ENCODE assay signal across 22 cellular contexts in the genomic region with DNA sequence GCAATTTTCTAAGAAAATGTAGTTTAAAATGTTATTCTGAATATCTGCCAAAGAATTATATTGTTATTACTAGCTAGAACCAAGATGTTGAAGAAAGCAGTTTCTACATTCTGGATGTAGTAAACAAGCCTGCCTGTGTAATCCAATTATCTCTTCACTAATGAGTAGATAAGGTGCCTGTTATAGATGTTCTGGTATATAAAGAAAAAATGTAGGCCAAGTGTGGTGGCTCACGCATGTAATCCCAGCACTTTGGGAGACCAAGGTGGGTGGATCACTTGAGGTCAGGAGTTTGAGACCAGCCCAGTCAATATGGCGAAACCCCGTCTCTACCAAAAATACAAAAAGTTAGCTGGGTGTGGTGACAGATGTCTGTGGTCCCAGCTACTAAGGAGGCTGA. TPM values are rescaled to one million over a fixed set of nuclear protein-coding genes. Genes with fewer than 3 reads are reported as not detected.
DNase-seq lines count a peak whose midpoint lies in the region; ATAC-seq and TF ChIP-seq lines count a peak whose summit lies in the region.
"Had no signal": no experiment of that assay in that cellular context is flagged by ENCODE, and none has a peak within 500 bp of the region (broad histone marks: within the 10 kb centered on the region; RNA-seq: fewer than 3 reads in every experiment).

No MANE protein-coding gene starts in this region.

- no peak for DNase-seq in activated T-cell treated with anti-CD3 and anti-CD28 coated beads, Interleukin-2, amount 50 U/mL, for 24 hours
- DNase-seq in activated T-cell treated with anti-CD3 and anti-CD28 coated beads, Interleukin-2, amount 50 U/mL, for 48 hours, result no peak
- DNase-seq in natural killer cell, result no peak
- DNase-seq in natural killer cell treated with Interleukin-12 subunit alpha and Interleukin-12 subunit beta and Interleukin-15 and Interleukin-18, amount 100 ng/mL, for 72 hours (ENCODE audit: low spot score), result no peak
- DNase-seq in CD1c-positive myeloid dendritic cell (ENCODE audit: extremely low spot score), result no peak
- no peak for DNase-seq in activated CD8-positive, alpha-beta memory T cell treated with anti-CD3 and anti-CD28 coated beads, Interleukin-2, amount 50 U/mL, for 48 hours
- DNase-seq in SW480 (ENCODE audit: low spot score), result no peak
- DNase-seq: CD4-positive, CD25-positive, alpha-beta regulatory T cell; CD8-positive, alpha-beta memory T cell; COR-L47; DMS 273 treated with DMSO at 0.1 percent for 48 hours; DMS53; DND-41; EL; GOT3; H7; HFFc6 had no signal

- peaks cover 8% of the 10 kb centered on the region for H3K4me1 Mint-ChIP-seq in activated T-cell treated with anti-CD3 and anti-CD28 coated beads, Interleukin-2, amount 50 U/mL, for 24 hours (ENCODE audit: low read depth)
- H3K4me1 Mint-ChIP-seq in natural killer cell, result peaks cover under 1 to 17% of the 10 kb centered on the region in 2 donors
- H3K4me1 Mint-ChIP-seq in natural killer cell treated with Interleukin-12 subunit alpha and Interleukin-12 subunit beta and Interleukin-15 and Interleukin-18, amount 100 ng/mL, for 72 hours (ENCODE audit: low read depth in 2 of 2), result peaks cover 0 to 8% of the 10 kb centered on the region in 2 donors

- peaks cover 89% of the 10 kb centered on the region for H3K36me3 Mint-ChIP-seq in activated T-cell treated with anti-CD3 and anti-CD28 coated beads, Interleukin-2, amount 50 U/mL, for 24 hours (ENCODE audit: low read depth)
- no peaks in the 10 kb centered on the region for H3K36me3 Mint-ChIP-seq in natural killer cell
- H3K36me3 Mint-ChIP-seq in natural killer cell treated with Interleukin-12 subunit alpha and Interleukin-12 subunit beta and Interleukin-15 and Interleukin-18, amount 100 ng/mL, for 72 hours, result peaks cover 6% of the 10 kb centered on the region

- H3K27ac Mint-ChIP-seq in activated T-cell treated with anti-CD3 and anti-CD28 coated beads, Interleukin-2, amount 50 U/mL, for 24 hours, result peak overlapping the region; percentile 47
- peak overlapping the region; percentile 24 to 31 for H3K27ac Mint-ChIP-seq in natural killer cell
- no peak overlapping the region for H3K27ac Mint-ChIP-seq in natural killer cell treated with Interleukin-12 subunit alpha and Interleukin-12 subunit beta and Interleukin-15 and Interleukin-18, amount 100 ng/mL, for 72 hours
- H3K27ac Mint-ChIP-seq: CD4-positive, CD25-positive, alpha-beta regulatory T cell; HFFc6 had no signal

- intact Hi-C loops in natural killer cell (cut with micrococcal nuclease), result no loop called here

- no peak for ATAC-seq in natural killer cell
- no peak for ATAC-seq in natural killer cell treated with Interleukin-12 subunit alpha and Interleukin-12 subunit beta and Interleukin-15 and Interleukin-18, amount 100 ng/mL, for 72 hours
- no peak for ATAC-seq in SK-N-SH treated with all-trans-retinoic acid at 6 μM for 48 hours
- ATAC-seq: A549, GM12878, HCT116 had no signal

- TF ChIP-seq CTCF in natural killer cell (IDR thresholded peaks at IDR 0.05), result no peak

- H3K27me3 Mint-ChIP-seq in activated T-cell treated with anti-CD3 and anti-CD28 coated beads, Interleukin-2, amount 50 U/mL, for 24 hours, result no peaks in the 10 kb centered on the region
- no peaks in the 10 kb centered on the region for H3K27me3 Mint-ChIP-seq in natural killer cell (ENCODE audit: low read depth in 2 of 2)
- H3K27me3 Mint-ChIP-seq in natural killer cell treated with Interleukin-12 subunit alpha and Interleukin-12 subunit beta and Interleukin-15 and Interleukin-18, amount 100 ng/mL, for 72 hours, result no peaks in the 10 kb centered on the region
- H3K27me3 Mint-ChIP-seq: CD4-positive, CD25-positive, alpha-beta regulatory T cell; CD8-positive, alpha-beta memory T cell had no signal

- H3K9me3 Mint-ChIP-seq in activated T-cell treated with anti-CD3 and anti-CD28 coated beads, Interleukin-2, amount 50 U/mL, for 24 hours, result no peaks in the 10 kb centered on the region
- no peaks in the 10 kb centered on the region for H3K9me3 Mint-ChIP-seq in natural killer cell
- no peaks in the 10 kb centered on the region for H3K9me3 Mint-ChIP-seq in natural killer cell treated with Interleukin-12 subunit alpha and Interleukin-12 subunit beta and Interleukin-15 and Interleukin-18, amount 100 ng/mL, for 72 hours
- H3K9me3 Mint-ChIP-seq: CD4-positive, CD25-positive, alpha-beta regulatory T cell; CD8-positive, alpha-beta memory T cell; HFFc6 had no signal

- no peak overlapping the region for H3K4me3 Mint-ChIP-seq in activated T-cell treated with anti-CD3 and anti-CD28 coated beads, Interleukin-2, amount 50 U/mL, for 24 hours
- no peak overlapping the region for H3K4me3 Mint-ChIP-seq in natural killer cell
- no peak overlapping the region for H3K4me3 Mint-ChIP-seq in natural killer cell treated with Interleukin-12 subunit alpha and Interleukin-12 subunit beta and Interleukin-15 and Interleukin-18, amount 100 ng/mL, for 72 hours
- H3K4me3 Mint-ChIP-seq: CD4-positive, CD25-positive, alpha-beta regulatory T cell; CD8-positive, alpha-beta memory T cell; HFFc6 had no signal

TF ChIP-seq in SK-N-SH treated with all-trans-retinoic acid at 6 μM for 48 hours, 23 proteins besides CTCF, POLR2A, EP300 and RAD21:
- peak; percentile 92 for TF ChIP-seq ZNF8 (CRISPR knock-in tag; IDR thresholded peaks at IDR 0.05)
- TF ChIP-seq, protein P1, sequence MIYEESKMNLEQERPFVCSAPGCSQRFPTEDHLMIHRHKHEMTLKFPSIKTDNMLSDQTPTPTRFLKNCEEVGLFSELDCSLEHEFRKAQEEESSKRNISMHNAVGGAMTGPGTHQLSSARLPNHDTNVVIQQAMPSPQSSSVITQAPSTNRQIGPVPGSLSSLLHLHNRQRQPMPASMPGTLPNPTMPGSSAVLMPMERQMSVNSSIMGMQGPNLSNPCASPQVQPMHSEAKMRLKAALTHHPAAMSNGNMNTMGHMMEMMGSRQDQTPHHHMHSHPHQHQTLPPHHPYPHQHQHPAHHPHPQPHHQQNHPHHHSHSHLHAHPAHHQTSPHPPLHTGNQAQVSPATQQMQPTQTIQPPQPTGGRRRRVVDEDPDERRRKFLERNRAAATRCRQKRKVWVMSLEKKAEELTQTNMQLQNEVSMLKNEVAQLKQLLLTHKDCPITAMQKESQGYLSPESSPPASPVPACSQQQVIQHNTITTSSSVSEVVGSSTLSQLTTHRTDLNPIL (CRISPR knock-in tag; IDR thresholded peaks at IDR 0.05; ENCODE audit: low read depth), result no peak

RNA-seq across cellular contexts. Expression of a gene that starts 28.9 kb away (rescaled TPM):
- total RNA-seq in natural killer cell, result 1 to 10 TPM; 2.0 to 5.2 (median 5.1) TPM
- under 1 TPM; 0.20 to 0.55 TPM for total RNA-seq in natural killer cell treated with Interleukin-12 subunit alpha and Interleukin-12 subunit beta and Interleukin-15 and Interleukin-18, amount 100 ng/mL, for 72 hours
- total RNA-seq: G401 had no signal

RNA-seq across cellular contexts. Expression of a gene that starts 56.8 kb away (rescaled TPM):
- 10 to 100 TPM; 60.5 to 96.5 (median 66.8) TPM for total RNA-seq in natural killer cell
- 10 to 100 TPM; 72.6 to 74.3 TPM for total RNA-seq in natural killer cell treated with Interleukin-12 subunit alpha and Interleukin-12 subunit beta and Interleukin-15 and Interleukin-18, amount 100 ng/mL, for 72 hours

Comparison
In these comparisons a context has a peak if more than half of its experiments do, and no peak if none do; other contexts are left out.
1. H3K27ac Mint-ChIP-seq: peak in activated T-cell treated with anti-CD3 and anti-CD28 coated beads, Interleukin-2, amount 50 U/mL, for 24 hours (single experiment) and natural killer cell (2 of 2); none in natural killer cell treated with Interleukin-12 subunit alpha and Interleukin-12 subunit beta and Interleukin-15 and Interleukin-18, amount 100 ng/mL, for 72 hours (0 of 2).